In the genomic region with DNA sequence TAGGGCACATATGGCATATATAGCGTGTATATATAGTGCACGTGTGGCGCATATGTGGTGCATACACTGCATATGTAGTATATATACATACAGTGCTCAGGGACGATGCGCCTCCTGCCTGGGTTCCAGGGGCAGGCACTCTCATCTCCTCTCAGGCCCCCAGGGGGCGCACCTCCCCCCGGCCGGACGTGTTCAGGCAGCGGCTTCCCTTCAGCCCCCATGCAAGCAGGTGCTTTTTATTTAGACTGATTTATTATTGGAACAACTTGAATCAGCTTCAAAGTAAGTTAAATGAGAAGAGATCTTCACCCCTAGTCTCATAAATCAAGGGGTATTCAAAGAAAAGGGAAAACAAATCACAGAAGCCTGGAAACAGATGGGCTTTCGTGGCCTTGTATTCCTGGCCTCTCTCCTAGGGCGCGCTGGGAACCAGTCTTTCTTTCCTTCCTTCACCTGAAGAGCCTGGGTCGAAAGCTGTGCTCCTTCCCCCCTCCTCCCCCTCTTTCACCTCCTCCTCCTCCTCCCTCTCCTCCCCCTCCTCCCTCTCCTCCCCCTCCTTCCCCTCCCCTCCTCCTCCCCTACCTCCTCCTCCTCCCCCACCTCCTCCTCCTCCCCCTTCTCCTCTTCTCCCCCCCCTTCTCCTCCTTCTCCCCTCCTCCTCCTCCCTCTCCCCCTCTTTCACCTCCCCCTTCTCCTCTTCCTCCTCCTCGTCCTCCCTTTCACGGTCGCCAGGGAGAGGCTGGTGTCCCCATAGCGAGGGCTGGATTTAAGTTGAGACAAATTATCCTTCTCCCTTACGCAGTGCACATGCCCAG, we compare ENCODE assay signal across 8 cellular contexts.
A peak's percentile ranks its signal among the peaks of the same experiment; 100 is the strongest.
DNase-seq lines count a peak whose midpoint lies in the region; ATAC-seq and TF ChIP-seq lines count a peak whose summit lies in the region.

No MANE protein-coding gene starts in this region.

- H3K14ac ChIP-seq in neuronal stem cell (ENCODE audit: low read length): no peak overlapping the region

- H2BK15ac ChIP-seq in neuronal stem cell (ENCODE audit: low read length): peak overlapping the region; percentile 40

- H3K36me3 ChIP-seq in neuronal stem cell (replicated peaks in 1 of 2; ENCODE audit: control insufficient read depth in 2 of 2, insufficient read depth in 2 of 2, low read length in 2 of 2) (no peaks in the 10 kb centered on the region), upper lobe of left lung (no peaks in the 10 kb centered on the region)

- peak overlapping the region; percentile 3 for H3K23ac ChIP-seq in neuronal stem cell (ENCODE audit: low read depth, low read length, poor library complexity)

- peak overlapping the region; percentile 89 for H3K18ac ChIP-seq in neuronal stem cell (ENCODE audit: low read length)

- H3K4ac ChIP-seq in neuronal stem cell (ENCODE audit: low read length): no peak overlapping the region

- TF ChIP-seq EP300 in upper lobe of left lung (IDR thresholded peaks at IDR 0.05): no peak

- no peak overlapping the region for H4K91ac ChIP-seq in neuronal stem cell (ENCODE audit: low read depth, low read length, poor library complexity)

- no peak overlapping the region for H2BK5ac ChIP-seq in neuronal stem cell (ENCODE audit: low read length)

- no peak for TF ChIP-seq POLR2A in upper lobe of left lung (IDR thresholded peaks at IDR 0.05)

- H3K4me3 ChIP-seq in AG04449 (ENCODE audit: low read depth, low read length) (no peak overlapping the region), neuronal stem cell (ENCODE audit: low read length in 2 of 2) (no peak overlapping the region), upper lobe of left lung (no peak overlapping the region)

- WGBS in neuronal stem cell (ENCODE audit: extremely low coverage in 2 of 2, insufficient read length in 2 of 2, insufficient replicate concordance in 1 of 2), 2 donors: no CpG with 5 or more reads among the region's 19 CpGs
- 27 to 32% methylated on average over 17 to 18 of the region's 19 CpGs for WGBS in upper lobe of left lung, 2 donors

- CTCF ChIA-PET in AG04449 (lab: Yijun Ruan, JAX): interaction anchor here (0.7 to 1.9 kb wide), 3 partner anchors 26 to 305 kb away, joined by 3 to 7 read pairs (median 4); no protein-coding TSS in a partner anchor

- H2AK5ac ChIP-seq in neuronal stem cell (ENCODE audit: low read depth, low read length): peak overlapping the region; percentile 96

- TF ChIP-seq CTCF in AG04449 (IDR thresholded peaks at IDR 0.05; ENCODE audit: insufficient read depth, low read length, missing control alignments): peak; percentile 84
- TF ChIP-seq CTCF in GM20000 (IDR thresholded peaks at IDR 0.05; ENCODE audit: extremely low read depth, missing control alignments): peak; percentile 55
- TF ChIP-seq CTCF in upper lobe of left lung (IDR thresholded peaks at IDR 0.05): peak; percentile 35 to 68 (median 50)

- H3K27ac ChIP-seq in neuronal stem cell (replicated peaks; ENCODE audit: low read length) (peak overlapping the region; percentile 29), upper lobe of left lung (no peak overlapping the region)

- no peak overlapping the region for H2AFZ ChIP-seq in neuronal stem cell (ENCODE audit: low read length)

- POLR2A ChIA-PET in AG04449 (lab: Yijun Ruan, JAX): no interaction called here

- no peaks in the 10 kb centered on the region for H3K79me1 ChIP-seq in neuronal stem cell (ENCODE audit: low read depth, low read length)

- H3K4me2 ChIP-seq in neuronal stem cell (ENCODE audit: insufficient read depth, low read length, poor library complexity, severe bottlenecking): no peak overlapping the region

- no peak overlapping the region for H2BK120ac ChIP-seq in neuronal stem cell (ENCODE audit: low read depth, low read length)

- H3K9me3 ChIP-seq in neuronal stem cell (replicated peaks in 1 of 2; ENCODE audit: control insufficient read depth in 2 of 2, insufficient read depth in 1 of 2, low read depth in 1 of 2, low read length in 2 of 2) (no peaks in the 10 kb centered on the region), upper lobe of left lung (no peaks in the 10 kb centered on the region)

- H3K27me3 ChIP-seq in neuronal stem cell (ENCODE audit: control insufficient read depth in 3 of 3, insufficient read depth in 3 of 3, low read depth in 1 of 3, low read length in 3 of 3) (peaks cover 0 to 5% (median 0%) of the 10 kb centered on the region in 3 experiments), upper lobe of left lung (no peaks in the 10 kb centered on the region)

- peak in 1 of 2 donors; percentile 41 for ATAC-seq in upper lobe of left lung (ENCODE audit: low FRiP score in 2 of 2)

- H3K4me1 ChIP-seq in neuronal stem cell (ENCODE audit: control insufficient read depth in 2 of 2, insufficient read depth in 1 of 2, low read depth in 1 of 2, low read length in 2 of 2) (peaks cover 19 to 21% of the 10 kb centered on the region in 2 donors), upper lobe of left lung (peaks cover 0 to 3% (median 1%) of the 10 kb centered on the region in 4 donors)

- no peak overlapping the region for H4K8ac ChIP-seq in neuronal stem cell (ENCODE audit: low read depth, low read length)

- DNase-seq in AG04449 (ENCODE audit: low read depth, low spot score) (no peak), GM20000 (ENCODE audit: low spot score) (peak; percentile 72), NCI-H524 treated with DMSO at 0.1 percent for 48 hours (lab: John Stamatoyannopoulos, UW) (peak; percentile 32), neuronal stem cell (ENCODE audit: low spot score) (peak; percentile 58), upper lobe of left lung (peak; percentile 30 to 87), pons (ENCODE audit: low spot score) (no peak)
- DNase-seq in activated CD4-positive, alpha-beta T cell treated with anti-CD3 and anti-CD28 coated beads, Interleukin-2, amount 50 U/mL, for 1 hour: peak; percentile 69
- peak; percentile 62 for DNase-seq in effector CD8-positive, alpha-beta T cell (lab: John Stamatoyannopoulos, UW)

- peak overlapping the region; percentile 25 for H3K9ac ChIP-seq in neuronal stem cell (ENCODE audit: low read depth, low read length, poor library complexity)

- H2BK12ac ChIP-seq in neuronal stem cell (ENCODE audit: low read length): peak overlapping the region; percentile 93

Comparison
In these comparisons a context has a peak if more than half of its experiments do, and no peak if none do; other contexts are left out.
1. DNase-seq: peak in GM20000 (single experiment), NCI-H524 treated with DMSO at 0.1 percent for 48 hours (single experiment), activated CD4-positive, alpha-beta T cell treated with anti-CD3 and anti-CD28 coated beads, Interleukin-2, amount 50 U/mL, for 1 hour (single experiment), effector CD8-positive, alpha-beta T cell (single experiment), neuronal stem cell (single experiment) and upper lobe of left lung (2 of 2); none in AG04449 (single experiment) and pons (single experiment).
2. Peak in every context shown above with its lines, with median percentiles within 50 percentile points of each other: CTCF ChIP-seq.